ENCODE assay signal across 33 cellular contexts in genomic region chr17:49886036-49886435, GRCh38. TPM values are rescaled to one million over a fixed set of nuclear protein-coding genes. Genes with fewer than 3 reads are reported as not detected.
"Had no signal": no experiment of that assay in that cellular context is flagged by ENCODE, and none has a peak within 500 bp of the region (broad histone marks: within the 10 kb centered on the region; RNA-seq: fewer than 3 reads in every experiment).

No MANE protein-coding gene starts in this region.

- H3K36me3 ChIP-seq: esophagus squamous epithelium, heart right ventricle, lower lobe of right lung, ovary, tibial artery, upper lobe of right lung, uterus had no signal

- H3K4me1 Mint-ChIP-seq: immature natural killer cell, memory B cell had no signal

- H3K36me3 Mint-ChIP-seq: immature natural killer cell; memory B cell; naive thymus-derived CD8-positive, alpha-beta T cell had no signal

- H3K4me3 Mint-ChIP-seq: effector memory CD8-positive, alpha-beta T cell; immature natural killer cell; memory B cell; naive thymus-derived CD8-positive, alpha-beta T cell; nephron progenitor cell; stimulated activated naive CD8-positive, alpha-beta T cell treated with anti-CD3 and anti-CD28 coated beads, Interleukin-15, amount 100 ng/mL, for 72 hours had no signal

- H3K27me3 ChIP-seq: ovary had no signal

- H3K4me3 ChIP-seq: esophagus squamous epithelium, heart right ventricle, lower lobe of right lung, ovary, smooth muscle cell, tibial artery, upper lobe of right lung, uterus had no signal

- H3K4me1 ChIP-seq: uterus had no signal

- H3K9me3 Mint-ChIP-seq: effector memory CD8-positive, alpha-beta T cell; immature natural killer cell; memory B cell; naive thymus-derived CD8-positive, alpha-beta T cell; nephron progenitor cell; stimulated activated naive CD8-positive, alpha-beta T cell treated with anti-CD3 and anti-CD28 coated beads, Interleukin-15, amount 100 ng/mL, for 72 hours had no signal

- H3K27ac Mint-ChIP-seq: effector memory CD8-positive, alpha-beta T cell; immature natural killer cell; memory B cell; nephron progenitor cell; stimulated activated naive CD8-positive, alpha-beta T cell treated with anti-CD3 and anti-CD28 coated beads, Interleukin-15, amount 100 ng/mL, for 72 hours had no signal

- H3K27ac ChIP-seq: esophagus squamous epithelium, heart right ventricle, lower lobe of right lung, ovary, tibial artery, upper lobe of right lung, uterus had no signal

- DNase-seq: cerebellar nuclear complex; cortex of kidney; effector memory CD8-positive, alpha-beta T cell; erythroblast; esophagus squamous epithelium; foreskin melanocyte; glutamatergic neuron; heart right ventricle; hypothalamus; immature natural killer cell; left ventricle myocardium superior; lower lobe of right lung; naive thymus-derived CD8-positive, alpha-beta T cell; nephron progenitor cell; occipital lobe; ovary; posterior cingulate gyrus; stimulated activated CD4-positive, alpha-beta T cell treated with anti-CD3 and anti-CD28 coated beads, Interleukin-12 subunit alpha, Interleukin-12 subunit beta, amount 100 ng/mL, for 4 hours; stimulated activated CD4-positive, alpha-beta T cell treated with anti-CD3 and anti-CD28 coated beads, Interleukin-1b, Interleukin-23, amount 100 ng/mL, for 48 hours; stimulated activated CD4-positive, alpha-beta T cell treated with anti-CD3 and anti-CD28 coated beads, Interleukin-4, amount 100 ng/mL, for 1 hour; stimulated activated CD8-positive, alpha-beta memory T cell treated with anti-CD3 and anti-CD28 coated beads, Interleukin-4, amount 100 ng/mL, for 48 hours; stimulated activated naive CD4-positive, alpha-beta T cell; stimulated activated naive CD8-positive, alpha-beta T cell treated with anti-CD3 and anti-CD28 coated beads, Interleukin-15, amount 100 ng/mL, for 72 hours; tibial artery; upper lobe of right lung; uterus had no signal

- H3K4me2 ChIP-seq: smooth muscle cell had no signal

- ATAC-seq: effector memory CD8-positive, alpha-beta T cell; heart right ventricle; left ventricle myocardium superior; lower lobe of right lung; naive thymus-derived CD8-positive, alpha-beta T cell; sciatic nerve; stimulated activated naive CD8-positive, alpha-beta T cell treated with anti-CD3 and anti-CD28 coated beads, Interleukin-15, amount 100 ng/mL, for 72 hours; upper lobe of right lung had no signal

- H3K9me3 ChIP-seq: esophagus squamous epithelium, heart right ventricle, lower lobe of right lung, ovary, tibial artery, upper lobe of right lung, uterus had no signal

RNA-seq across cellular contexts. Expression of gene TAC4, which starts 38.2 kb away (rescaled TPM):
- total RNA-seq: dermis microvascular lymphatic vessel endothelial cell; esophagus squamous epithelium; left ventricle myocardium superior; lower lobe of right lung; myocyte; naive thymus-derived CD8-positive, alpha-beta T cell; occipital lobe; ovary; sciatic nerve; smooth muscle cell; temporal lobe; upper lobe of right lung had no signal
- polyA plus RNA-seq: heart right ventricle; immature natural killer cell; keratinocyte; naive thymus-derived CD8-positive, alpha-beta T cell; ovary; smooth muscle cell had no signal
